1 cellular context compared by ENCODE assay signal in genomic region chr17:78128616-78129384, GRCh38.
TF ChIP-seq lines count a peak whose summit lies in the region.

Gene TMC6, minus strand, starts transcription at chr17:78128755. Its CDS starts 1,923 bp downstream, at chr17:78126832.

TF ChIP-seq in HepG2, 621 proteins besides CTCF, POLR2A, EP300 and RAD21 (continued from another document and continues in another):
- TF ChIP-seq PAXIP1 (CRISPR knock-in tag; conservative IDR thresholded peaks at IDR 0.05) (no peak; the same call in 1 of the 2 replicates), ZSCAN31 (CRISPR knock-in tag; IDR thresholded peaks at IDR 0.05; ENCODE audit: low read depth) (peak; percentile 66; the same call in 1 of the 2 replicates), GFI1 (CRISPR knock-in tag; IDR thresholded peaks at IDR 0.05; ENCODE audit: borderline replicate concordance) (peak; percentile 28; the same call in 1 of the 2 replicates), NFKBIZ (CRISPR knock-in tag; IDR thresholded peaks at IDR 0.05) (no peak), FIP1L1 (IDR thresholded peaks at IDR 0.05; ENCODE audit: borderline replicate concordance, insufficient read depth, low read depth, low read length) (no peak), HMGA1 (CRISPR knock-in tag; conservative IDR thresholded peaks at IDR 0.05) (no peak), GABPB1 (CRISPR knock-in tag; IDR thresholded peaks at IDR 0.05) (peak; percentile 66), ZNF75D (CRISPR knock-in tag; IDR thresholded peaks at IDR 0.05; ENCODE audit: borderline replicate concordance) (no peak), KLF12 (CRISPR knock-in tag; IDR thresholded peaks at IDR 0.05; ENCODE audit: borderline replicate concordance) (no peak), ZNF512B (CRISPR knock-in tag; IDR thresholded peaks at IDR 0.05; ENCODE audit: borderline replicate concordance) (no peak), RAD51 (IDR thresholded peaks at IDR 0.05; ENCODE audit: borderline replicate concordance) (peak; percentile 76; the same call in 1 of the 2 replicates), ZNF264 (CRISPR knock-in tag; IDR thresholded peaks at IDR 0.05) (no peak), ZBTB38 (CRISPR knock-in tag; IDR thresholded peaks at IDR 0.05) (0 out of 2 replicates have a peak, but pooled peaks have one; percentile 29), HNF1B (CRISPR knock-in tag; IDR thresholded peaks at IDR 0.05) (0 out of 2 replicates have a peak, but pooled peaks have one; percentile 29), CC2D1A (CRISPR knock-in tag; IDR thresholded peaks at IDR 0.05) (no peak), NCOA2 (CRISPR knock-in tag; IDR thresholded peaks at IDR 0.05) (0 out of 2 replicates have a peak, but pooled peaks have one; percentile 10), FOSL1 (CRISPR knock-in tag; IDR thresholded peaks at IDR 0.05; ENCODE audit: borderline replicate concordance) (no peak), ARNTL (CRISPR knock-in tag; IDR thresholded peaks at IDR 0.05) (peak; percentile 22; the same call in 1 of the 2 replicates), RFX5 (IDR thresholded peaks at IDR 0.05; ENCODE audit: low read depth, low read length) (no peak), REXO4 (CRISPR knock-in tag; IDR thresholded peaks at IDR 0.05; ENCODE audit: borderline replicate concordance) (no peak), CERS6 (CRISPR knock-in tag; IDR thresholded peaks at IDR 0.05) (no peak), FUBP1 (CRISPR knock-in tag; IDR thresholded peaks at IDR 0.05; ENCODE audit: borderline replicate concordance) (no peak), RXRA (CRISPR knock-in tag; IDR thresholded peaks at IDR 0.05) (no peak), ELK4 (CRISPR knock-in tag; IDR thresholded peaks at IDR 0.05; ENCODE audit: borderline replicate concordance) (no peak), TARDBP (CRISPR knock-in tag; IDR thresholded peaks at IDR 0.05) (peak; percentile 36), TBX3 (IDR thresholded peaks at IDR 0.05; ENCODE audit: borderline replicate concordance) (no peak; the same call in 1 of the 2 replicates), ZNF772 (CRISPR knock-in tag; IDR thresholded peaks at IDR 0.05) (peak; percentile 86; the same call in 1 of the 2 replicates), ZFP36L1 (CRISPR knock-in tag; IDR thresholded peaks at IDR 0.05) (no peak), ZNF614 (CRISPR knock-in tag; IDR thresholded peaks at IDR 0.05; ENCODE audit: borderline replicate concordance) (no peak), ZBTB2 (CRISPR knock-in tag; IDR thresholded peaks at IDR 0.05; ENCODE audit: low read depth) (peak; percentile 54; the same call in 1 of the 2 replicates), ZSCAN20 (CRISPR knock-in tag; IDR thresholded peaks at IDR 0.05; ENCODE audit: borderline replicate concordance) (no peak), RBAK (CRISPR knock-in tag; IDR thresholded peaks at IDR 0.05) (no peak), GTF2F1 (IDR thresholded peaks at IDR 0.05; ENCODE audit: low read length) (no peak), PAF1 (CRISPR knock-in tag; IDR thresholded peaks at IDR 0.05) (no peak)
- TF ChIP-seq, protein P1, sequence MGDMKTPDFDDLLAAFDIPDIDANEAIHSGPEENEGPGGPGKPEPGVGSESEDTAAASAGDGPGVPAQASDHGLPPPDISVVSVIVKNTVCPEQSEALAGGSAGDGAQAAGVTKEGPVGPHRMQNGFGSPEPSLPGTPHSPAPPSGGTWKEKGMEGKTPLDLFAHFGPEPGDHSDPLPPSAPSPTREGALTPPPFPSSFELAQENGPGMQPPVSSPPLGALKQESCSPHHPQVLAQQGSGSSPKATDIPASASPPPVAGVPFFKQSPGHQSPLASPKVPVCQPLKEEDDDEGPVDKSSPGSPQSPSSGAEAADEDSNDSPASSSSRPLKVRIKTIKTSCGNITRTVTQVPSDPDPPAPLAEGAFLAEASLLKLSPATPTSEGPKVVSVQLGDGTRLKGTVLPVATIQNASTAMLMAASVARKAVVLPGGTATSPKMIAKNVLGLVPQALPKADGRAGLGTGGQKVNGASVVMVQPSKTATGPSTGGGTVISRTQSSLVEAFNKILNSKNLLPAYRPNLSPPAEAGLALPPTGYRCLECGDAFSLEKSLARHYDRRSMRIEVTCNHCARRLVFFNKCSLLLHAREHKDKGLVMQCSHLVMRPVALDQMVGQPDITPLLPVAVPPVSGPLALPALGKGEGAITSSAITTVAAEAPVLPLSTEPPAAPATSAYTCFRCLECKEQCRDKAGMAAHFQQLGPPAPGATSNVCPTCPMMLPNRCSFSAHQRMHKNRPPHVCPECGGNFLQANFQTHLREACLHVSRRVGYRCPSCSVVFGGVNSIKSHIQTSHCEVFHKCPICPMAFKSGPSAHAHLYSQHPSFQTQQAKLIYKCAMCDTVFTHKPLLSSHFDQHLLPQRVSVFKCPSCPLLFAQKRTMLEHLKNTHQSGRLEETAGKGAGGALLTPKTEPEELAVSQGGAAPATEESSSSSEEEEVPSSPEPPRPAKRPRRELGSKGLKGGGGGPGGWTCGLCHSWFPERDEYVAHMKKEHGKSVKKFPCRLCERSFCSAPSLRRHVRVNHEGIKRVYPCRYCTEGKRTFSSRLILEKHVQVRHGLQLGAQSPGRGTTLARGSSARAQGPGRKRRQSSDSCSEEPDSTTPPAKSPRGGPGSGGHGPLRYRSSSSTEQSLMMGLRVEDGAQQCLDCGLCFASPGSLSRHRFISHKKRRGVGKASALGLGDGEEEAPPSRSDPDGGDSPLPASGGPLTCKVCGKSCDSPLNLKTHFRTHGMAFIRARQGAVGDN (CRISPR knock-in tag; IDR thresholded peaks at IDR 0.05), result peak; percentile 11
- TF ChIP-seq, protein P2, sequence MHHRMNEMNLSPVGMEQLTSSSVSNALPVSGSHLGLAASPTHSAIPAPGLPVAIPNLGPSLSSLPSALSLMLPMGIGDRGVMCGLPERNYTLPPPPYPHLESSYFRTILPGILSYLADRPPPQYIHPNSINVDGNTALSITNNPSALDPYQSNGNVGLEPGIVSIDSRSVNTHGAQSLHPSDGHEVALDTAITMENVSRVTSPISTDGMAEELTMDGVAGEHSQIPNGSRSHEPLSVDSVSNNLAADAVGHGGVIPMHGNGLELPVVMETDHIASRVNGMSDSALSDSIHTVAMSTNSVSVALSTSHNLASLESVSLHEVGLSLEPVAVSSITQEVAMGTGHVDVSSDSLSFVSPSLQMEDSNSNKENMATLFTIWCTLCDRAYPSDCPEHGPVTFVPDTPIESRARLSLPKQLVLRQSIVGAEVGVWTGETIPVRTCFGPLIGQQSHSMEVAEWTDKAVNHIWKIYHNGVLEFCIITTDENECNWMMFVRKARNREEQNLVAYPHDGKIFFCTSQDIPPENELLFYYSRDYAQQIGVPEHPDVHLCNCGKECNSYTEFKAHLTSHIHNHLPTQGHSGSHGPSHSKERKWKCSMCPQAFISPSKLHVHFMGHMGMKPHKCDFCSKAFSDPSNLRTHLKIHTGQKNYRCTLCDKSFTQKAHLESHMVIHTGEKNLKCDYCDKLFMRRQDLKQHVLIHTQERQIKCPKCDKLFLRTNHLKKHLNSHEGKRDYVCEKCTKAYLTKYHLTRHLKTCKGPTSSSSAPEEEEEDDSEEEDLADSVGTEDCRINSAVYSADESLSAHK (CRISPR knock-in tag; IDR thresholded peaks at IDR 0.05; ENCODE audit: borderline replicate concordance), result no peak
- TF ChIP-seq, protein P3, sequence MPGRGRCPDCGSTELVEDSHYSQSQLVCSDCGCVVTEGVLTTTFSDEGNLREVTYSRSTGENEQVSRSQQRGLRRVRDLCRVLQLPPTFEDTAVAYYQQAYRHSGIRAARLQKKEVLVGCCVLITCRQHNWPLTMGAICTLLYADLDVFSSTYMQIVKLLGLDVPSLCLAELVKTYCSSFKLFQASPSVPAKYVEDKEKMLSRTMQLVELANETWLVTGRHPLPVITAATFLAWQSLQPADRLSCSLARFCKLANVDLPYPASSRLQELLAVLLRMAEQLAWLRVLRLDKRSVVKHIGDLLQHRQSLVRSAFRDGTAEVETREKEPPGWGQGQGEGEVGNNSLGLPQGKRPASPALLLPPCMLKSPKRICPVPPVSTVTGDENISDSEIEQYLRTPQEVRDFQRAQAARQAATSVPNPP (CRISPR knock-in tag; IDR thresholded peaks at IDR 0.05), result no peak
